Comparison of ENCODE assay signal across 1 cellular context in genomic region chr17:63621229-63621683, GRCh38.
TF ChIP-seq lines count a peak whose summit lies in the region.

No MANE protein-coding gene starts in this region.

TF ChIP-seq in HepG2, 621 proteins besides CTCF, POLR2A, EP300 and RAD21 (continued from another document):
- TF ChIP-seq PRDM15 (CRISPR knock-in tag; IDR thresholded peaks at IDR 0.05) (0 out of 2 replicates have a peak, but pooled peaks have one; percentile 26), SAFB2 (CRISPR knock-in tag; IDR thresholded peaks at IDR 0.05; ENCODE audit: borderline replicate concordance, low read depth) (no peak), KLF6 (CRISPR knock-in tag; IDR thresholded peaks at IDR 0.05) (no peak), RXRB (CRISPR knock-in tag; IDR thresholded peaks at IDR 0.05; ENCODE audit: borderline replicate concordance) (no peak), ZBED4 (CRISPR knock-in tag; IDR thresholded peaks at IDR 0.05; ENCODE audit: borderline replicate concordance) (no peak), ZNF383 (CRISPR knock-in tag; IDR thresholded peaks at IDR 0.05; ENCODE audit: borderline replicate concordance) (no peak), ELK4 (CRISPR knock-in tag; IDR thresholded peaks at IDR 0.05; ENCODE audit: borderline replicate concordance) (no peak), HOXD1 (CRISPR knock-in tag; IDR thresholded peaks at IDR 0.05) (no peak), ZNF605 (CRISPR knock-in tag; IDR thresholded peaks at IDR 0.05) (no peak), ZNF556 (CRISPR knock-in tag; IDR thresholded peaks at IDR 0.05; ENCODE audit: borderline replicate concordance) (no peak), ZNF737 (CRISPR knock-in tag; IDR thresholded peaks at IDR 0.05; ENCODE audit: borderline replicate concordance) (no peak), ZBTB7A (CRISPR knock-in tag; IDR thresholded peaks at IDR 0.05) (0 out of 2 replicates have a peak, but pooled peaks have one; percentile 47), MTERF4 (CRISPR knock-in tag; IDR thresholded peaks at IDR 0.05) (no peak; the same call in 1 of the 2 replicates)
